Comparison of ENCODE assay signal across 1 cellular context in the genomic region with DNA sequence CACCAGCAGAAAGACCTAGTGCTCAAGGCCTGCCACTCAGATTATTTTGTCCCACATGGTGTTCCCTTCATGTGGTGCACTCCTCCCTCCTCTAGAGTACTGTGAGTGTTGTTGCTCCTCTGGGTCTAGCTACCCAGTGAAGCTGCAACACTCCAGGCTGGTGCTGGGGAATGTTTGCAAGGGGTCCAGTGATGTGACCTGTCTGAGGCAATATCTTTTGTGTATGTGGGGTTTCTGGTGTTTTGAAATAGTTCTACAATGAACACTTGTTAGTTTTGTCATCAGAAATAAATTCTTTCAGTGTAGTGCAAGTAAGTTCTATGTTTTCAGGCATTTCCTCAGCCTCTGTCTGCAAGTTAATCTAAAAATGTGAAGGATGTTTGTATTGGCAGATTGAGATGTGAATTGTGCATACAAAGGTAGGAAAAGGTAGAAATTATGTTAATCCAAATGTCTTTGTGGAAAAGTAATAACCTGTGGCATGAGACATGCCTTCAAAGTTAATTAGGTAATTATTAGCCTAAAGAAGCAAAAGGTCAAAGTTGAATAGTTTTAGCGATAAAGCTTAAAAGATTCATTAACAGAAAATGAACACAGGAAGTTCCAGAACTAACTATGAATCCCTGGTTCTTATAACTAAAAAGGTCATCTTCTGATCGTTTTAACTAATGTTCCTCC.
TF ChIP-seq lines count a peak whose summit lies in the region.

No MANE protein-coding gene starts in this region.

TF ChIP-seq in IMR-90, 13 proteins besides CTCF, POLR2A, EP300 and RAD21:
- peak; percentile 75 for TF ChIP-seq CEBPB (IDR thresholded peaks at IDR 0.05; ENCODE audit: low read depth, low read length)
- TF ChIP-seq BHLHE40 (IDR thresholded peaks at IDR 0.05; ENCODE audit: low read depth, low read length), result no peak
